Comparison of ENCODE assay signal across 28 cellular contexts in the genomic region with DNA sequence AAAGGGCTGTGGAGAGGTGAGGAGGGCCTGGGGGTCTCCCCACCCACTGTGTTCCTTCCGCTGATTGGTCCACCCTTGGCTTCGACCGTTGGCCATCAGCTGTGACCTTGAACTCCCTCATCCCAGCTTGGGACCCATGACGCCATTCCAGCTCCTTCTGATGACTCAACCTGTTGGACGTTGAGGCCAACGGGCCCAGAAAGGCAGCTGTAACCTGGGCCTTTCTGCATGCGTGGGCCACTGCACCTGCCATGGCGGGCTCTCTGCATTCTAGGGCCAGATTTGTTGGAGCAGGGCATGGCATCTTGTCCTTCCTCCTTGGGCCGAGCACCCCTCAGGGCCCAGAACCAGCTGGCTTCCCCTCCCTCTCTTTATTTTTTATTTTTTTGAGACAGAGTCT.
"Had no signal": no experiment of that assay in that cellular context is flagged by ENCODE, and none has a peak within 500 bp of the region (broad histone marks: within the 10 kb centered on the region; RNA-seq: fewer than 3 reads in every experiment).

No MANE protein-coding gene starts in this region.

- H3K4me3 Mint-ChIP-seq: immature natural killer cell; natural killer cell; nephron progenitor cell; neural progenitor cell; stimulated activated memory B cell treated with anti-CD40 and anti-IgM and Interleukin-4, amounts not matched to agents 10 μg/mL and 1 μg/mL and 100 μg/mL, for 72 hours had no signal

- H3K27ac ChIP-seq: left lung, lower lobe of right lung, neural progenitor cell, neutrophil, parathyroid adenoma, right atrium auricular region, sigmoid colon, spleen, stomach, testis, thyroid gland, transverse colon, upper lobe of left lung, vagina had no signal

- ATAC-seq: left colon; left lung; lower lobe of right lung; natural killer cell; stimulated activated memory B cell treated with anti-CD40 and anti-IgM and Interleukin-4, amounts not matched to agents 10 μg/mL and 1 μg/mL and 100 μg/mL, for 72 hours; stimulated activated naive CD8-positive, alpha-beta T cell treated with anti-CD3 and anti-CD28 coated beads, Interleukin-15, Interleukin-2, amounts not matched to agents 100 U/mL and 50 U/mL, for 24 hours had no signal

- H3K27ac Mint-ChIP-seq: natural killer cell; nephron progenitor cell; neural progenitor cell; stimulated activated memory B cell treated with anti-CD40 and anti-IgM and Interleukin-4, amounts not matched to agents 10 μg/mL and 1 μg/mL and 100 μg/mL, for 72 hours had no signal

- DNase-seq: hypothalamus; immature natural killer cell; kidney; left colon; left lung; lower lobe of right lung; mammary epithelial cell; mesenchymal stem cell; naive B cell; natural killer cell; nephron progenitor cell; occipital lobe; sigmoid colon; small intestine; spleen; stimulated activated CD4-positive, alpha-beta T cell treated with anti-CD3 and anti-CD28 coated beads, Interleukin-4, amount 100 ng/mL, for 24 hours; stimulated activated naive CD8-positive, alpha-beta T cell treated with anti-CD3 and anti-CD28 coated beads, Interleukin-15, Interleukin-2, amounts not matched to agents 100 U/mL and 50 U/mL, for 24 hours; stomach; testis; thyroid gland; transverse colon; upper lobe of left lung had no signal

- H3K4me1 Mint-ChIP-seq: nephron progenitor cell; neural progenitor cell; stimulated activated memory B cell treated with anti-CD40 and anti-IgM and Interleukin-4, amounts not matched to agents 10 μg/mL and 1 μg/mL and 100 μg/mL, for 72 hours had no signal

- H3K4me1 ChIP-seq: left lung, lower lobe of right lung, neural progenitor cell, parathyroid adenoma, right atrium auricular region, sigmoid colon, spleen, stomach, testis, thyroid gland, transverse colon, upper lobe of left lung, vagina had no signal

- H3K9me3 ChIP-seq: left lung, lower lobe of right lung, neutrophil, right atrium auricular region, sigmoid colon, spleen, stomach, testis, thyroid gland, transverse colon, upper lobe of left lung, vagina had no signal

- H3K27me3 ChIP-seq: left lung, neural progenitor cell, neutrophil, right atrium auricular region, sigmoid colon, spleen, stomach, testis, thyroid gland, transverse colon, upper lobe of left lung, vagina had no signal

- H3K9me3 Mint-ChIP-seq: immature natural killer cell; natural killer cell; stimulated activated memory B cell treated with anti-CD40 and anti-IgM and Interleukin-4, amounts not matched to agents 10 μg/mL and 1 μg/mL and 100 μg/mL, for 72 hours had no signal

- H3K27me3 Mint-ChIP-seq: naive B cell; stimulated activated memory B cell treated with anti-CD40 and anti-IgM and Interleukin-4, amounts not matched to agents 10 μg/mL and 1 μg/mL and 100 μg/mL, for 72 hours had no signal

- H3K4me3 ChIP-seq: left lung, lower lobe of right lung, neural progenitor cell, right atrium auricular region, sigmoid colon, spleen, stomach, testis, thyroid gland, transverse colon, upper lobe of left lung, vagina had no signal
